Comparison of ENCODE assay signal across 8 cellular contexts in genomic region chr17:78250891-78251772, GRCh38. TPM values are rescaled to one million over a fixed set of nuclear protein-coding genes. Genes with fewer than 3 reads are reported as not detected.
DNase-seq lines count a peak whose midpoint lies in the region; ATAC-seq lines count a peak whose summit lies in the region.

No MANE protein-coding gene starts in this region.

- intact Hi-C loops in sciatic nerve (cut with DNase I) = loop anchor here (5.0 to 10.0 kb wide), 2 partner anchors 139 to 174 kb away; no protein-coding TSS in a partner anchor

- DNase-seq in ELR (ENCODE audit: low read depth) (peak; percentile 89), NCI-H2081 treated with DMSO at 0.1 percent for 48 hours (lab: John Stamatoyannopoulos, UW) (peak; percentile 62), T-helper 22 cell (ENCODE audit: low read depth) (peak; percentile 61), anterior cingulate cortex (lab: John Stamatoyannopoulos, UW) (peak in 55 of 58 donors; percentile 15 to 91 (median 76)), hepatic stellate cell (ENCODE audit: low spot score) (peak; percentile 97), sciatic nerve (ENCODE audit: low spot score) (peak; percentile 89)

- ATAC-seq in HG02588 (IDR thresholded peaks at IDR 0.05; ENCODE audit: unreplicated experiment) (peak; percentile 49), sciatic nerve (peak; percentile 79), GM19324 (IDR thresholded peaks at IDR 0.05; ENCODE audit: low FRiP score, unreplicated experiment) (no peak)

RNA-seq across cellular contexts. Expression of gene TMEM235, which starts 19.7 kb away (rescaled TPM):
- total RNA-seq in sciatic nerve = not detected

RNA-seq across cellular contexts. Expression of gene BIRC5, which starts 37.1 kb away (rescaled TPM):
- 1.4 TPM for total RNA-seq in sciatic nerve
